ENCODE assay signal across 12 cellular contexts in the genomic region with DNA sequence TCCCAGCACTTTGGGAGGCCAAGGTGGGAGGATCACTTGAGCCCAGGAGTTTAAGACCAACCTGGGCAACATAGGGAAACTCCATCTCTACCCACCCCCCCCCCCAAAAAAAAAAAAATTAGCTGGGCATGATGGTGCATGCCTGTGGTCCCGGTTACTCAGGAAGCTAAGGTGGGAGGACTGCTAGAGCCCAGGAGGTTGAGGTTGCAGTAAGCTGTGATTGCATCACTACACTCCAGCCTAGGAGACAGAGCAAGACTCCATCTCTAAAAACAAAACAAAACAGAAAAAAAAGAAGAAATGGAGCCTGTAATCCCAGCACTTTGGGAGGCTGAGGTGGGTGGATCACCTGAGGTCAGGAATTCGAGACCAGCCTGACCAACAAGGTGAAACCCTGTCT. TPM values are rescaled to one million over a fixed set of nuclear protein-coding genes. Genes with fewer than 3 reads are reported as not detected.
A peak's percentile ranks its signal among the peaks of the same experiment; 100 is the strongest.
DNase-seq lines count a peak whose midpoint lies in the region; ATAC-seq and TF ChIP-seq lines count a peak whose summit lies in the region.
"Not testable (repeated sequence)": the region's sequence is repeated elsewhere in the genome, so short reads cannot be mapped to it uniquely, and the experiment has no call there.
"Had no signal": no experiment of that assay in that cellular context is flagged by ENCODE, and none has a peak within 500 bp of the region (broad histone marks: within the 10 kb centered on the region; RNA-seq: fewer than 3 reads in every experiment).

No MANE protein-coding gene starts in this region.

- TF ChIP-seq CTCF in ascending aorta (IDR thresholded peaks at IDR 0.05); choroid plexus epithelial cell (conservative IDR thresholded peaks at IDR 0.05; ENCODE audit: low read depth, low read length); gastroesophageal sphincter (IDR thresholded peaks at IDR 0.05); sigmoid colon (IDR thresholded peaks at IDR 0.05); uterus (IDR thresholded peaks at IDR 0.05): not testable (repeated sequence)

- H3K4me3 ChIP-seq in ascending aorta; choroid plexus epithelial cell (ENCODE audit: low read depth, low read length); gastroesophageal sphincter; sigmoid colon; uterus: not testable (repeated sequence)

- TF ChIP-seq POLR2A in gastroesophageal sphincter (IDR thresholded peaks at IDR 0.05); sigmoid colon (IDR thresholded peaks at IDR 0.05); uterus (IDR thresholded peaks at IDR 0.05): not testable (repeated sequence)

- ATAC-seq in gastroesophageal sphincter: not testable (repeated sequence)

- TF ChIP-seq EP300 in gastroesophageal sphincter (IDR thresholded peaks at IDR 0.05); sigmoid colon (IDR thresholded peaks at IDR 0.05): not testable (repeated sequence)

- DNase-seq in H4 (ENCODE audit: low spot score) (peak; percentile 25), NCI-H226 (peak; percentile 83), choroid plexus epithelial cell (ENCODE audit: low read depth) (peak; percentile 28)
- DNase-seq in ascending aorta (ENCODE audit: low spot score in 2 of 2); sigmoid colon; uterus: not testable (repeated sequence)

- intact Hi-C loops in ascending aorta (cut with DNase I): loop anchor here (5.0 kb wide), 1 partner anchor 35 kb away; the partner anchor contains the start of gene SPARCL1
- intact Hi-C loops in sigmoid colon (cut with DNase I); uterus (cut with DNase I; ENCODE audit: low total_unique reads): not testable (repeated sequence)

- 86% methylated on average over 2 of the region's 2 CpGs; no CpG with 5 or more reads in 1 of the 2 donors for WGBS in gastroesophageal sphincter (ENCODE audit: low coverage in 1 of 2), 2 donors
- 88 to 92% methylated on average over 2 of the region's 2 CpGs for WGBS in sigmoid colon, 2 donors

- H3K9me3 ChIP-seq in ascending aorta, sigmoid colon, uterus: not testable (repeated sequence)
- H3K9me3 ChIP-seq in gastroesophageal sphincter: peaks cover 0 to 13% (median 0%) of the 10 kb centered on the region in 3 donors

- H3K4me1 ChIP-seq in ascending aorta (peaks cover 7 to 11% of the 10 kb centered on the region in 2 donors), gastroesophageal sphincter (peaks cover 11 to 67% (median 12%) of the 10 kb centered on the region in 3 donors), sigmoid colon (peaks cover 0 to 52% (median 32%) of the 10 kb centered on the region in 4 donors)
- H3K4me1 ChIP-seq in uterus: not testable (repeated sequence)

- not testable (repeated sequence) for H3K27me3 ChIP-seq in ascending aorta, gastroesophageal sphincter, sigmoid colon, uterus

- H3K36me3 ChIP-seq in ascending aorta (peaks cover 93 to 98% of the 10 kb centered on the region in 2 donors), gastroesophageal sphincter (peaks cover 14 to 100% of the 10 kb centered on the region in 2 donors), sigmoid colon (peaks cover 59 to 96% (median 61%) of the 10 kb centered on the region in 4 donors)
- H3K36me3 ChIP-seq in uterus: not testable (repeated sequence)

- H3K27ac ChIP-seq in ascending aorta (peak overlapping the region; percentile 56 to 66), gastroesophageal sphincter (peak overlapping the region in 3 of 4 donors; percentile 68 to 77 (median 73)), sigmoid colon (peak overlapping the region in 3 of 4 donors; percentile 52 to 70 (median 61)), uterus (peak overlapping the region; percentile 53 to 81)

RNA-seq across cellular contexts. Expression of gene SPARCL1, which starts 37.3 kb away (rescaled TPM):
- total RNA-seq in H4 (2014; rRNA removed; shearing (Covaris generic)): 0.12 TPM in 1 of 2 replicates, not detected in the other
- 830 TPM for total RNA-seq in ascending aorta
- 1,000 to 10,000 TPM; 1,558 to 2,335 (median 1,828) TPM for total RNA-seq in gastroesophageal sphincter
- total RNA-seq in sigmoid colon: 1,000 to 10,000 TPM; 1,005 to 1,386 (median 1,166) TPM
- polyA plus RNA-seq in sigmoid colon: 100 to 1,000 TPM in 1 of 3 donors, 10 to 100 TPM in 2; 10.4 to 145 (median 28.8) TPM
- total RNA-seq in uterus: 1,000 to 10,000 TPM; 1,025 to 1,777 (median 1,327) TPM
- total RNA-seq: CD4-positive, alpha-beta memory T cell; Daoy; G401; PC-3 had no signal
- polyA plus RNA-seq: A549; CD4-positive, alpha-beta memory T cell had no signal

Comparison
In these comparisons a context has a peak if more than half of its experiments do, and no peak if none do; other contexts are left out.
1. RNA of gene SPARCL1, which starts 37.3 kb away (total RNA-seq): 1,558 to 2,335 TPM in gastroesophageal sphincter, 1,025 to 1,777 TPM in uterus, 1,005 to 1,386 TPM in sigmoid colon and 830 TPM in ascending aorta (single experiment); 0.12 TPM in H4; every median in the first group is over 100 times any median in the second.
2. Peak in every context shown above with its lines, with median percentiles within 50 percentile points of each other: H3K27ac ChIP-seq.